ENCODE assay signal across 1 cellular context in genomic region chr7:3158501-3158900, GRCh38.
TF ChIP-seq lines count a peak whose summit lies in the region.

No MANE protein-coding gene starts in this region.

TF ChIP-seq in H1, 55 proteins besides CTCF, POLR2A, EP300 and RAD21:
- TF ChIP-seq TAF7 (optimal IDR thresholded peaks at IDR 0.05; ENCODE audit: borderline replicate concordance, low read depth, low read length) = no peak
- no peak for TF ChIP-seq YY1 (IDR thresholded peaks at IDR 0.05; ENCODE audit: low read depth, low read length)
- no peak for TF ChIP-seq CREB1 (IDR thresholded peaks at IDR 0.05)
- no peak for TF ChIP-seq MAX (IDR thresholded peaks at IDR 0.05)
- no peak for TF ChIP-seq HDAC2 (IDR thresholded peaks at IDR 0.05; ENCODE audit: borderline replicate concordance in 1 of 2, low read depth in 2 of 2, low read length in 2 of 2)
TF ChIP-seq in H1: peak in this region for 0.
